14 cellular contexts compared by ENCODE assay signal in the genomic region with DNA sequence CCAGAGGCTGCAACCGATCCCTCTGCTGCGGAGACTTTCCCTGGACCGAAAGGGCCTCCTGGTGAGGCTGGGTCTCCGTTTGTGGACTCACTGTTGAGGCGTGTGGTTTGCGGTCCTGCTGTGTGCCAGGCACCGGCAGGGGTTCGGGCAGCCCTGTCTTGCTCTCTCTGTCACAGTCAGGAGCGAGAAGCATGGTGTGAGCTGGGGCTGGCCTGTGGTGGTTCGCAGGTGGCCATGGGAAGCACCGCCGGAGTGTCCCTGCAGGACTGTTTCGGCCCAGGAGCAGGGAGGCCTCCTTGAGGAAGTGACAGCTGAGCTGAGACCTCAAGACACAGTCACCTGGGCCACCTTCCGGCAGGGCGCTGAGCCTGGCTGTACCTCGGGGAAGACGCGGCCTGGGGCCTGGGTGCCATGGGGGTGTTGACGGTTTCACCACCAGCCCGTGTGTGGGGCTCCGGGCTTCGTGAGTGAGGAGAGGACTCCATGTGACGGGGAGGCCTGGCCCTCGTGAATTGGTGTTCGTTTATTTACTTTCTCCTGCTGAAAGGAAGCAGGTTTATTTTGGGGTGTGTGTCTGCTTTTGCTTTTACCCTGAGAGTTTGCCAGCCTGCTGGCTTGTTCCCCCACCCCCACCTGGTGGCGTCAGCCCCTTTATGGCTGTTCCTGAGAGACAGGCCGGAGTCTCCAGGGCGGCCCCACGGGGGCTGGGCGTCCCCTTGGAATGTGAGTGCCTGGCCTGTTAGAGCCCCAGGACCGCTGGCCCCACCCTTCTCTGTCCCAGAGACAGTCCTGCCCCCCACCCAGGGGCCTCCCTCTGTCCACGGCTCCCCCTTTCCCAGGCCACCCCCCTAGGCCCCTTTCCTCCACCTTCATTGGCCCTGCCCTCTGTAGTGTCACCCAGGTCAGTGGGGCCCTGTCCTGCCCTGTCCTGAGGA.
DNase-seq lines count a peak whose midpoint lies in the region; ATAC-seq and TF ChIP-seq lines count a peak whose summit lies in the region.
"Had no signal": no experiment of that assay in that cellular context is flagged by ENCODE, and none has a peak within 500 bp of the region (broad histone marks: within the 10 kb centered on the region; RNA-seq: fewer than 3 reads in every experiment).

No MANE protein-coding gene starts in this region.

- TF ChIP-seq CTCF in chondrocyte (IDR thresholded peaks at IDR 0.05) (no peak), left lung (IDR thresholded peaks at IDR 0.05) (no peak)

- ATAC-seq in left lung (no peak), GM21619 (IDR thresholded peaks at IDR 0.05; ENCODE audit: unreplicated experiment) (no peak)
- peak; percentile 28 for ATAC-seq in stimulated activated memory B cell treated with anti-CD40 and anti-IgM and Interleukin-4, amounts not matched to agents 10 μg/mL and 1 μg/mL and 100 μg/mL, for 72 hours
- ATAC-seq: Panc1 had no signal

- no peaks in the 10 kb centered on the region for H3K9me3 ChIP-seq in left lung
- H3K9me3 ChIP-seq: A549, prostate gland had no signal

- H3K4me3 Mint-ChIP-seq in activated T-cell treated with anti-CD3 and anti-CD28 coated beads, Interleukin-2, amount 50 U/mL, for 24 hours, result no peak overlapping the region
- H3K4me3 Mint-ChIP-seq in chondrocyte (ENCODE audit: unreplicated experiment), result no peak overlapping the region
- H3K4me3 Mint-ChIP-seq in stimulated activated memory B cell treated with anti-CD40 and anti-IgM and Interleukin-4, amounts not matched to agents 10 μg/mL and 1 μg/mL and 100 μg/mL, for 72 hours, result no peak overlapping the region
- H3K4me3 Mint-ChIP-seq: activated CD4-positive, alpha-beta T cell treated with anti-CD3 and anti-CD28 coated beads, Interleukin-2, amount 10 ng/mL, durations not matched to agents 7 days and 5 days had no signal

- intact Hi-C loops in left lung (cut with DNase I), result no loop called here

- peak; percentile 14 for DNase-seq in activated T-cell treated with anti-CD3 and anti-CD28 coated beads, Interleukin-2, amount 50 U/mL, for 1 hour
- no peak for DNase-seq in activated T-cell treated with anti-CD3 and anti-CD28 coated beads, Interleukin-2, amount 50 U/mL, for 24 hours
- DNase-seq in chondrocyte (ENCODE audit: low spot score), result peak; percentile 83
- peak; percentile 29 to 74 for DNase-seq in left lung
- no peak for DNase-seq in HUDEP-2 (lab: John Stamatoyannopoulos, UW; ENCODE audit: unreplicated experiment in 76 of 76)
- DNase-seq in NCI-H2227 (lab: John Stamatoyannopoulos, UW; ENCODE audit: unreplicated experiment), result no peak
- DNase-seq: activated CD4-positive, alpha-beta T cell treated with anti-CD3 and anti-CD28 coated beads, Interleukin-2, amount 10 ng/mL, durations not matched to agents 7 days and 5 days; NCI-H187; NCI-H69 had no signal

- H3K4me1 ChIP-seq in left lung, result no peaks in the 10 kb centered on the region
- H3K4me1 ChIP-seq: A549 had no signal

- no peak overlapping the region for H3K4me3 ChIP-seq in left lung
- H3K4me3 ChIP-seq: A549, prostate gland had no signal

- peaks cover 0 to 10% of the 10 kb centered on the region in 2 donors for H3K36me3 ChIP-seq in left lung
- H3K36me3 ChIP-seq: prostate gland had no signal

- H3K27me3 Mint-ChIP-seq in activated T-cell treated with anti-CD3 and anti-CD28 coated beads, Interleukin-2, amount 50 U/mL, for 24 hours, result no peaks in the 10 kb centered on the region
- no peaks in the 10 kb centered on the region for H3K27me3 Mint-ChIP-seq in chondrocyte (ENCODE audit: low read depth)
- no peaks in the 10 kb centered on the region for H3K27me3 Mint-ChIP-seq in stimulated activated memory B cell treated with anti-CD40 and anti-IgM and Interleukin-4, amounts not matched to agents 10 μg/mL and 1 μg/mL and 100 μg/mL, for 72 hours
- H3K27me3 Mint-ChIP-seq: activated CD4-positive, alpha-beta T cell treated with anti-CD3 and anti-CD28 coated beads, Interleukin-2, amount 10 ng/mL, durations not matched to agents 7 days and 5 days had no signal

- no peaks in the 10 kb centered on the region for H3K27me3 ChIP-seq in left lung

- H3K27ac ChIP-seq in left lung, result no peak overlapping the region
- H3K27ac ChIP-seq: A549, prostate gland had no signal

- no peaks in the 10 kb centered on the region for H3K4me1 Mint-ChIP-seq in activated T-cell treated with anti-CD3 and anti-CD28 coated beads, Interleukin-2, amount 50 U/mL, for 24 hours (ENCODE audit: low read depth)
- peaks cover 21% of the 10 kb centered on the region for H3K4me1 Mint-ChIP-seq in chondrocyte (ENCODE audit: low read depth)
- no peaks in the 10 kb centered on the region for H3K4me1 Mint-ChIP-seq in stimulated activated memory B cell treated with anti-CD40 and anti-IgM and Interleukin-4, amounts not matched to agents 10 μg/mL and 1 μg/mL and 100 μg/mL, for 72 hours
- H3K4me1 Mint-ChIP-seq: activated CD4-positive, alpha-beta T cell treated with anti-CD3 and anti-CD28 coated beads, Interleukin-2, amount 10 ng/mL, durations not matched to agents 7 days and 5 days had no signal

- H3K9me3 Mint-ChIP-seq in activated T-cell treated with anti-CD3 and anti-CD28 coated beads, Interleukin-2, amount 50 U/mL, for 24 hours, result no peaks in the 10 kb centered on the region
- no peaks in the 10 kb centered on the region for H3K9me3 Mint-ChIP-seq in chondrocyte (ENCODE audit: low read depth)
- no peaks in the 10 kb centered on the region for H3K9me3 Mint-ChIP-seq in stimulated activated memory B cell treated with anti-CD40 and anti-IgM and Interleukin-4, amounts not matched to agents 10 μg/mL and 1 μg/mL and 100 μg/mL, for 72 hours
- H3K9me3 Mint-ChIP-seq: activated CD4-positive, alpha-beta T cell treated with anti-CD3 and anti-CD28 coated beads, Interleukin-2, amount 10 ng/mL, durations not matched to agents 7 days and 5 days had no signal

- no peaks in the 10 kb centered on the region for H3K36me3 Mint-ChIP-seq in activated T-cell treated with anti-CD3 and anti-CD28 coated beads, Interleukin-2, amount 50 U/mL, for 24 hours (ENCODE audit: low read depth)
- no peaks in the 10 kb centered on the region for H3K36me3 Mint-ChIP-seq in chondrocyte (ENCODE audit: low read depth)
- no peaks in the 10 kb centered on the region for H3K36me3 Mint-ChIP-seq in stimulated activated memory B cell treated with anti-CD40 and anti-IgM and Interleukin-4, amounts not matched to agents 10 μg/mL and 1 μg/mL and 100 μg/mL, for 72 hours

- H3K27ac Mint-ChIP-seq in activated T-cell treated with anti-CD3 and anti-CD28 coated beads, Interleukin-2, amount 50 U/mL, for 24 hours, result no peak overlapping the region
- H3K27ac Mint-ChIP-seq in chondrocyte (ENCODE audit: unreplicated experiment), result no peak overlapping the region
- no peak overlapping the region for H3K27ac Mint-ChIP-seq in stimulated activated memory B cell treated with anti-CD40 and anti-IgM and Interleukin-4, amounts not matched to agents 10 μg/mL and 1 μg/mL and 100 μg/mL, for 72 hours
- H3K27ac Mint-ChIP-seq: activated CD4-positive, alpha-beta T cell treated with anti-CD3 and anti-CD28 coated beads, Interleukin-2, amount 10 ng/mL, durations not matched to agents 7 days and 5 days had no signal

Comparison
In these comparisons a context has a peak if more than half of its experiments do, and no peak if none do; other contexts are left out.
1. DNase-seq: peak in activated T-cell treated with anti-CD3 and anti-CD28 coated beads, Interleukin-2, amount 50 U/mL, for 1 hour (single experiment), chondrocyte (single experiment) and left lung (2 of 2); none in activated T-cell treated with anti-CD3 and anti-CD28 coated beads, Interleukin-2, amount 50 U/mL, for 24 hours (single experiment), HUDEP-2 (0 of 76) and NCI-H2227 (single experiment).